8 cellular contexts compared by ENCODE assay signal in the genomic region with DNA sequence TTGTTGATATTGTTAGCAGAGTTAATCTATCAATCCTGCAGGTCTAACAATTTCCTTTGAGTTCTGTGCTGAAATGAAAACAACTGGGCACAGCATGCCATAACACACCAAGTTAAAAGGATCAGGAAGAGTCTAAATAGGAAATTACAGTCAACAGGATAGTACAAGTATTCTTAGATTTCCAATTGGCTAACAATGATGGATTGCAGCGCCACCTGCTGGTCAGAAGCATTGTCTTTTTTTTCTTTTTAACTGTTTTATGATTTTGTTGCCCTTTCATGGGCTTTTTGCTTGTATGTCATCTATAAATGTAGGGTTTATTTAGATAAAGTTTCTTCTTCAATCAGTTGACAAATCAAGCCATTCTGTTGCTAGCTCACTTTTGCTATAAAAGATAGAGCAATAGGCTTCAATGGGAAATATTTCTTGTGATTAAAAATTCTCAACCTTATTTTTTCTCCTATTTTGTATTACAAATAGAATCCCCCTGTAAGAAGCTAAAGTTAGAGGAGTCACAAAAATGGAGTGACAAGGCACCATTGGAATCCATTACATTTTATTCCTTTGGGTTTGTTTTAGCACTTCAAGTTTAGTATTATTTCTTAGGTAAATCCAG. TPM values are rescaled to one million over a fixed set of nuclear protein-coding genes. Genes with fewer than 3 reads are reported as not detected.
DNase-seq lines count a peak whose midpoint lies in the region; ATAC-seq and TF ChIP-seq lines count a peak whose summit lies in the region.

No MANE protein-coding gene starts in this region.

- H3K9me3 ChIP-seq in mammary epithelial cell (replicated peaks; ENCODE audit: insufficient read depth, low read length) (no peaks in the 10 kb centered on the region), right lobe of liver (no peaks in the 10 kb centered on the region)

- H3K4me2 ChIP-seq in mammary epithelial cell (ENCODE audit: insufficient read depth, low read depth, low read length): no peak overlapping the region

- BruUV-seq in mammary epithelial cell (replicated peaks; lab: Mats Ljungman, UMichigan): no TSS peak

- DNase-seq in A172 (ENCODE audit: low spot score) (peak; percentile 70), GM10266 (ENCODE audit: extremely low spot score) (peak; percentile 31), NAMALWA (ENCODE audit: low spot score) (peak; percentile 72), T1000 (lab: John Stamatoyannopoulos, UW) (peak; percentile 16), mammary epithelial cell (peak; percentile 36), right lobe of liver (peak in 1 of 3 donors; percentile 38)
- DNase-seq in stimulated activated CD8-positive, alpha-beta memory T cell treated with anti-CD3 and anti-CD28 coated beads, Interleukin-2, amount 100 ng/mL, for 48 hours (ENCODE audit: low read depth in 2 of 2): peak; percentile 23 to 28

- H3K4me3 ChIP-seq in mammary epithelial cell (replicated peaks in 1 of 3; ENCODE audit: insufficient read depth in 1 of 3, low read depth in 2 of 3, low read length in 3 of 3) (no peak overlapping the region), right lobe of liver (no peak overlapping the region)

- no peaks in the 10 kb centered on the region for H4K20me1 ChIP-seq in mammary epithelial cell (ENCODE audit: insufficient read depth, low read length)

- H2AFZ ChIP-seq in mammary epithelial cell (ENCODE audit: low read depth, low read length): no peak overlapping the region

- no peak for TF ChIP-seq POLR2A in right lobe of liver (IDR thresholded peaks at IDR 0.05)

- CTCF ChIA-PET in mammary epithelial cell (lab: Charles Lee; ENCODE audit: low non-redundant PET): no interaction called here

- H3K9ac ChIP-seq in mammary epithelial cell (ENCODE audit: insufficient read depth, low read length): no peak overlapping the region

- H3K36me3 ChIP-seq in mammary epithelial cell (ENCODE audit: insufficient read depth, low read length) (no peaks in the 10 kb centered on the region), right lobe of liver (no peaks in the 10 kb centered on the region)

- whole genome bisulfite sequencing in mammary epithelial cell (ENCODE audit: low coverage, missing lambda C conversion rate): 0% methylated on average over 1 of the region's 1 CpG
- WGBS in right lobe of liver (ENCODE audit: insufficient coverage, low coverage, low lambda C conversion rate, missing lambda C conversion rate): 0% methylated on average over 1 of the region's 1 CpG

- ATAC-seq in right lobe of liver (peak; percentile 56 to 66 (median 59)), HG02981 (IDR thresholded peaks at IDR 0.05; ENCODE audit: unreplicated experiment) (no peak)

- no peaks in the 10 kb centered on the region for H3K79me2 ChIP-seq in mammary epithelial cell (ENCODE audit: insufficient read depth, low read length)

- H3K27ac ChIP-seq in mammary epithelial cell (ENCODE audit: insufficient read depth, low read depth, low read length) (no peak overlapping the region), right lobe of liver (no peak overlapping the region)

- in situ Hi-C loops in mammary epithelial cell (cut with MboI; ENCODE audit: low sequenced_read_pairs in 2 of 2): loop anchor here in 1 of 2 donors (25.0 kb wide), 1 partner anchor 357 kb away; no protein-coding TSS in a partner anchor

- H3K4me1 ChIP-seq in mammary epithelial cell (ENCODE audit: insufficient read depth, low read length) (no peaks in the 10 kb centered on the region), right lobe of liver (no peaks in the 10 kb centered on the region)

- dilution Hi-C loops in mammary epithelial cell (cut with HindIII; ENCODE audit: low sequenced_read_pairs): no loop called here

- TF ChIP-seq CTCF in GM10266 (IDR thresholded peaks at IDR 0.05; ENCODE audit: control insufficient read depth, insufficient read depth, low read depth, missing control alignments) (peak; percentile 71), mammary epithelial cell (conservative IDR thresholded peaks at IDR 0.05 in 1 of 2, IDR thresholded peaks at IDR 0.05 in 1 of 2; ENCODE audit: extremely low read depth in 1 of 2, insufficient read depth in 1 of 2, low read depth in 1 of 2, low read length in 2 of 2) (peak; percentile 67 to 70), right lobe of liver (IDR thresholded peaks at IDR 0.05) (peak; percentile 59 to 90 (median 84))

- no peaks in the 10 kb centered on the region for H3K27me3 ChIP-seq in mammary epithelial cell (ENCODE audit: insufficient read depth, low read length)
- no peaks in the 10 kb centered on the region for H3K27me3 ChIP-seq in right lobe of liver

- intact Hi-C loops in mammary epithelial cell (cut with micrococcal nuclease): loop anchor here (1.0 to 10.0 kb wide), 6 partner anchors 172 to 1485 kb away; no protein-coding TSS in a partner anchor
- intact Hi-C loops in right lobe of liver (cut with DNase I): no loop called here

RNA-seq across cellular contexts. Expression of a gene that starts 40.8 kb away (rescaled TPM):
- not detected in 2 replicates for total RNA-seq in A172 (2014; rRNA removed; shearing (Covaris generic))
- under 1 TPM in 1 of 2 donors, not detected in 1; 0.17 TPM for total RNA-seq in mammary epithelial cell
- polyA plus RNA-seq in mammary epithelial cell: not detected
- not detected for polyA minus RNA-seq in mammary epithelial cell
- not detected for total RNA-seq in right lobe of liver
